13 cellular contexts compared by ENCODE assay signal in genomic region chr1:77378723-77379533, GRCh38.
DNase-seq lines count a peak whose midpoint lies in the region; ATAC-seq, FAIRE-seq and TF ChIP-seq lines count a peak whose summit lies in the region.
"Had no signal": no experiment of that assay in that cellular context is flagged by ENCODE, and none has a peak within 500 bp of the region (broad histone marks: within the 10 kb centered on the region; RNA-seq: fewer than 3 reads in every experiment).

No MANE protein-coding gene starts in this region.

- DNase-seq in D721Med (ENCODE audit: insufficient read length, low spot score) (no peak), NCI-H146 (lab: John Stamatoyannopoulos, UW) (peak; percentile 69), amniotic epithelial cell (ENCODE audit: low read depth) (peak; percentile 68), lung microvascular endothelial cell (ENCODE audit: low read depth in 2 of 2) (peak; percentile 26 to 71), uterus (no peak), upper lobe of right lung (no peak)
- DNase-seq: amniotic stem cell; hypothalamus; NCI-H1694 treated with DMSO at 0.1 percent for 48 hours; stimulated activated CD4-positive, alpha-beta T cell treated with anti-CD3 and anti-CD28 coated beads, Interleukin-4, amount 100 ng/mL, for 24 hours had no signal

- no peak for TF ChIP-seq POLR2A in uterus (IDR thresholded peaks at IDR 0.05)

- ATAC-seq in GM19351 (IDR thresholded peaks at IDR 0.05; ENCODE audit: unreplicated experiment) (no peak), GM21619 (IDR thresholded peaks at IDR 0.05; ENCODE audit: unreplicated experiment) (no peak), upper lobe of right lung (no peak)

- H3K4me3 ChIP-seq in uterus, result no peak overlapping the region
- H3K4me3 ChIP-seq in upper lobe of right lung, result no peak overlapping the region

- no peaks in the 10 kb centered on the region for H3K36me3 ChIP-seq in uterus
- H3K36me3 ChIP-seq in upper lobe of right lung, result no peaks in the 10 kb centered on the region

- H3K27me3 ChIP-seq in uterus (no peaks in the 10 kb centered on the region), upper lobe of right lung (no peaks in the 10 kb centered on the region)

- FAIRE-seq in D721Med (lab: Jason Lieb, UNC), result peak; percentile 11
- FAIRE-seq: endometrium had no signal

- H3K9me3 ChIP-seq in uterus (no peaks in the 10 kb centered on the region), upper lobe of right lung (no peaks in the 10 kb centered on the region)

- TF ChIP-seq CTCF in D721Med (IDR thresholded peaks at IDR 0.05; ENCODE audit: insufficient read depth, missing control alignments) (no peak), uterus (IDR thresholded peaks at IDR 0.05) (no peak), upper lobe of right lung (IDR thresholded peaks at IDR 0.05) (no peak)

- H3K27ac ChIP-seq in uterus (no peak overlapping the region), upper lobe of right lung (no peak overlapping the region)

- H3K4me1 ChIP-seq in uterus (no peaks in the 10 kb centered on the region), upper lobe of right lung (no peaks in the 10 kb centered on the region)

- intact Hi-C loops in uterus (cut with DNase I; ENCODE audit: low total_unique reads) (no loop called here), upper lobe of right lung (cut with DNase I) (no loop called here)

Comparison
In these comparisons a context has a peak if more than half of its experiments do, and no peak if none do; other contexts are left out.
1. DNase-seq: peak in NCI-H146 (single experiment), amniotic epithelial cell (single experiment) and lung microvascular endothelial cell (2 of 2); none in D721Med (single experiment), uterus (0 of 2) and upper lobe of right lung (single experiment).